Comparison of ENCODE assay signal across 9 cellular contexts in genomic region chr17:82239926-82240505, GRCh38. TPM values are rescaled to one million over a fixed set of nuclear protein-coding genes. Genes with fewer than 3 reads are reported as not detected.
A peak's percentile ranks its signal among the peaks of the same experiment; 100 is the strongest.
DNase-seq lines count a peak whose midpoint lies in the region; ATAC-seq and TF ChIP-seq lines count a peak whose summit lies in the region.
"Had no signal": no experiment of that assay in that cellular context is flagged by ENCODE, and none has a peak within 500 bp of the region (broad histone marks: within the 10 kb centered on the region; RNA-seq: fewer than 3 reads in every experiment).

No MANE protein-coding gene starts in this region.

- peaks cover 7 to 14% (median 13%) of the 10 kb centered on the region in 4 donors for H3K36me3 ChIP-seq in liver (ENCODE audit: control insufficient read depth in 4 of 4, insufficient read depth in 3 of 4, low read depth in 1 of 4, low read length in 3 of 4)
- peaks cover 20% of the 10 kb centered on the region for H3K36me3 ChIP-seq in thoracic aorta

- H3K4me3 ChIP-seq in liver (ENCODE audit: low read depth in 1 of 3, low read length in 3 of 3) (no peak overlapping the region), thoracic aorta (no peak overlapping the region)
- H3K4me3 ChIP-seq: colonic mucosa had no signal

- no peaks in the 10 kb centered on the region for H3K9me3 Mint-ChIP-seq in activated CD8-positive, alpha-beta memory T cell treated with anti-CD3 and anti-CD28 coated beads, Interleukin-2, amount 10 ng/mL, durations not matched to agents 7 days and 5 days (ENCODE audit: low read depth)
- no peaks in the 10 kb centered on the region for H3K9me3 Mint-ChIP-seq in activated T-helper 1 cell treated with anti-CD3 and anti-CD28 coated beads, Interleukin-12 subunit alpha, Interleukin-12 subunit beta, Interleukin-2, Interleukin-4 antibody, amounts not matched to agents 30 ng/mL and 10 ng/mL and 1 ng/mL, durations not matched to agents 14 hours and 24 hours and 36 hours

- peak in 1 of 2 donors; percentile 32 for TF ChIP-seq RAD21 in liver (IDR thresholded peaks at IDR 0.05)

- no peak for TF ChIP-seq CTCF in liver (IDR thresholded peaks at IDR 0.05; ENCODE audit: low read depth, low read length, missing input control)
- no peak for TF ChIP-seq CTCF in thoracic aorta (IDR thresholded peaks at IDR 0.05)

- H3K27ac Mint-ChIP-seq in activated CD8-positive, alpha-beta memory T cell treated with anti-CD3 and anti-CD28 coated beads, Interleukin-2, amount 10 ng/mL, durations not matched to agents 7 days and 5 days = peak overlapping the region; percentile 73
- peak overlapping the region; percentile 81 for H3K27ac Mint-ChIP-seq in activated T-helper 1 cell treated with anti-CD3 and anti-CD28 coated beads, Interleukin-12 subunit alpha, Interleukin-12 subunit beta, Interleukin-2, Interleukin-4 antibody, amounts not matched to agents 30 ng/mL and 10 ng/mL and 1 ng/mL, durations not matched to agents 14 hours and 24 hours and 36 hours

- no peak overlapping the region for H3K9ac ChIP-seq in liver (ENCODE audit: low read depth in 1 of 2, low read length in 2 of 2)

- CTCF ChIA-PET in activated CD8-positive, alpha-beta memory T cell treated with anti-CD3 and anti-CD28 coated beads, Interleukin-2, amount 10 ng/mL, durations not matched to agents 7 days and 5 days (lab: Charles Lee) = interaction anchor here (1.0 to 1.7 kb wide), 2 partner anchors 93 to 210 kb away, joined by 3 to 4 read pairs; partner anchors contain the start of gene SECTM1

- no peak for ATAC-seq in activated CD8-positive, alpha-beta memory T cell treated with anti-CD3 and anti-CD28 coated beads, Interleukin-2, amount 10 ng/mL, durations not matched to agents 7 days and 5 days
- ATAC-seq in thoracic aorta (ENCODE audit: insufficient number of reproducible peaks, low FRiP score, low read depth) (no peak), GM18498 (IDR thresholded peaks at IDR 0.05; ENCODE audit: unreplicated experiment) (no peak), GM21367 (IDR thresholded peaks at IDR 0.05; ENCODE audit: unreplicated experiment) (no peak)

- no peaks in the 10 kb centered on the region for H3K27me3 ChIP-seq in liver (ENCODE audit: control insufficient read depth in 4 of 4, insufficient read depth in 4 of 4, low read length in 3 of 4)
- H3K27me3 ChIP-seq in thoracic aorta (replicated peaks; ENCODE audit: insufficient read depth) = no peaks in the 10 kb centered on the region
- H3K27me3 ChIP-seq: colonic mucosa had no signal

- intact Hi-C loops in activated T-helper 1 cell treated with anti-CD3 and anti-CD28 coated beads, Interleukin-12 subunit alpha, Interleukin-12 subunit beta, Interleukin-2, Interleukin-4 antibody, amounts not matched to agents 30 ng/mL and 10 ng/mL and 1 ng/mL, durations not matched to agents 14 hours and 24 hours and 36 hours (cut with micrococcal nuclease) = loop anchor here (2.0 to 5.0 kb wide), 2 partner anchors 32 to 53 kb away; partner anchors contain the start of gene CSNK1D

- H3K36me3 Mint-ChIP-seq in activated CD8-positive, alpha-beta memory T cell treated with anti-CD3 and anti-CD28 coated beads, Interleukin-2, amount 10 ng/mL, durations not matched to agents 7 days and 5 days = peaks cover 29% of the 10 kb centered on the region
- peaks cover 27% of the 10 kb centered on the region for H3K36me3 Mint-ChIP-seq in activated T-helper 1 cell treated with anti-CD3 and anti-CD28 coated beads, Interleukin-12 subunit alpha, Interleukin-12 subunit beta, Interleukin-2, Interleukin-4 antibody, amounts not matched to agents 30 ng/mL and 10 ng/mL and 1 ng/mL, durations not matched to agents 14 hours and 24 hours and 36 hours (ENCODE audit: low read depth)

- WGBS in liver = 52% methylated on average over 22 of the region's 22 CpGs

- H3K4me3 Mint-ChIP-seq in activated CD8-positive, alpha-beta memory T cell treated with anti-CD3 and anti-CD28 coated beads, Interleukin-2, amount 10 ng/mL, durations not matched to agents 7 days and 5 days = no peak overlapping the region
- no peak overlapping the region for H3K4me3 Mint-ChIP-seq in activated T-helper 1 cell treated with anti-CD3 and anti-CD28 coated beads, Interleukin-12 subunit alpha, Interleukin-12 subunit beta, Interleukin-2, Interleukin-4 antibody, amounts not matched to agents 30 ng/mL and 10 ng/mL and 1 ng/mL, durations not matched to agents 14 hours and 24 hours and 36 hours

- peaks cover 55% of the 10 kb centered on the region for H3K4me1 Mint-ChIP-seq in activated CD8-positive, alpha-beta memory T cell treated with anti-CD3 and anti-CD28 coated beads, Interleukin-2, amount 10 ng/mL, durations not matched to agents 7 days and 5 days
- peaks cover 36% of the 10 kb centered on the region for H3K4me1 Mint-ChIP-seq in activated T-helper 1 cell treated with anti-CD3 and anti-CD28 coated beads, Interleukin-12 subunit alpha, Interleukin-12 subunit beta, Interleukin-2, Interleukin-4 antibody, amounts not matched to agents 30 ng/mL and 10 ng/mL and 1 ng/mL, durations not matched to agents 14 hours and 24 hours and 36 hours (ENCODE audit: low read depth)

- peak overlapping the region; percentile 88 for H3K27ac ChIP-seq in liver (ENCODE audit: low read depth in 1 of 2, low read length in 2 of 2)
- H3K27ac ChIP-seq in thoracic aorta = peak overlapping the region; percentile 59 to 81

- H3K9me3 ChIP-seq in liver (ENCODE audit: control insufficient read depth in 4 of 4, low read length in 3 of 4) (no peaks in the 10 kb centered on the region), thoracic aorta (no peaks in the 10 kb centered on the region)
- H3K9me3 ChIP-seq: colonic mucosa had no signal

- H3K27me3 Mint-ChIP-seq in activated CD8-positive, alpha-beta memory T cell treated with anti-CD3 and anti-CD28 coated beads, Interleukin-2, amount 10 ng/mL, durations not matched to agents 7 days and 5 days = no peaks in the 10 kb centered on the region
- H3K27me3 Mint-ChIP-seq in activated T-helper 1 cell treated with anti-CD3 and anti-CD28 coated beads, Interleukin-12 subunit alpha, Interleukin-12 subunit beta, Interleukin-2, Interleukin-4 antibody, amounts not matched to agents 30 ng/mL and 10 ng/mL and 1 ng/mL, durations not matched to agents 14 hours and 24 hours and 36 hours (ENCODE audit: insufficient read depth) = no peaks in the 10 kb centered on the region

- no peak for DNase-seq in activated CD8-positive, alpha-beta memory T cell treated with anti-CD3 and anti-CD28 coated beads, Interleukin-2, amount 10 ng/mL, durations not matched to agents 7 days and 5 days
- no peak for DNase-seq in activated CD8-positive, alpha-beta memory T cell treated with anti-CD3 and anti-CD28 coated beads for 24 hours
- DNase-seq in activated T-helper 1 cell treated with anti-CD3 and anti-CD28 coated beads, Interleukin-12 subunit alpha, Interleukin-12 subunit beta, Interleukin-2, Interleukin-4 antibody, amounts not matched to agents 30 ng/mL and 10 ng/mL and 1 ng/mL, durations not matched to agents 14 hours and 24 hours and 36 hours (ENCODE audit: low spot score) = no peak
- DNase-seq in thoracic aorta (ENCODE audit: low spot score) (no peak), NOMO-1 treated with DMSO at 0.1 percent for 48 hours (lab: John Stamatoyannopoulos, UW; ENCODE audit: unreplicated experiment) (no peak)
- DNase-seq: colonic mucosa had no signal

- H3K4me1 ChIP-seq in liver (ENCODE audit: control insufficient read depth in 4 of 4, insufficient read depth in 4 of 4, low read length in 3 of 4) (peaks cover 38 to 73% (median 54%) of the 10 kb centered on the region in 4 donors), thoracic aorta (ENCODE audit: control insufficient read depth in 1 of 2, low read depth in 2 of 2) (peaks cover 52 to 70% of the 10 kb centered on the region in 2 donors)

TF ChIP-seq in liver, 16 proteins besides CTCF, POLR2A, EP300 and RAD21 (continues in another document):
- TF ChIP-seq, protein P1, sequence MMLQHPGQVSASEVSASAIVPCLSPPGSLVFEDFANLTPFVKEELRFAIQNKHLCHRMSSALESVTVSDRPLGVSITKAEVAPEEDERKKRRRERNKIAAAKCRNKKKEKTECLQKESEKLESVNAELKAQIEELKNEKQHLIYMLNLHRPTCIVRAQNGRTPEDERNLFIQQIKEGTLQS (IDR thresholded peaks at IDR 0.05) = no peak
- TF ChIP-seq GABPA (IDR thresholded peaks at IDR 0.05 in 1 of 2, conservative IDR thresholded peaks at IDR 0.05 in 1 of 2) = no peak

RNA-seq across cellular contexts. Expression of gene SLC16A3, which starts 11.2 kb away (rescaled TPM):
- 100 to 1,000 TPM; 119 to 148 TPM for total RNA-seq in activated CD8-positive, alpha-beta memory T cell treated with anti-CD3 and anti-CD28 coated beads, Interleukin-2, amount 10 ng/mL, durations not matched to agents 7 days and 5 days
- total RNA-seq in activated T-helper 1 cell treated with anti-CD3 and anti-CD28 coated beads, Interleukin-12 subunit alpha, Interleukin-12 subunit beta, Interleukin-2, Interleukin-4 antibody, amounts not matched to agents 30 ng/mL and 10 ng/mL and 1 ng/mL, durations not matched to agents 14 hours and 24 hours and 36 hours = 111 and 115 TPM in 2 replicates
- 10 to 100 TPM in 1 of 2 donors, 1 to 10 TPM in 1; 9.2 to 10.5 TPM for total RNA-seq in liver
- polyA plus RNA-seq in liver = 1 to 10 TPM; 1.1 to 8.4 TPM
- total RNA-seq in thoracic aorta = 100 to 1,000 TPM in 1 of 2 donors, 10 to 100 TPM in 1; 76.0 to 113 TPM

RNA-seq across cellular contexts. Expression of gene CCDC57, which starts 27.4 kb away (rescaled TPM):
- 10 to 100 TPM; 70.2 to 73.9 TPM for total RNA-seq in activated CD8-positive, alpha-beta memory T cell treated with anti-CD3 and anti-CD28 coated beads, Interleukin-2, amount 10 ng/mL, durations not matched to agents 7 days and 5 days
- total RNA-seq in activated T-helper 1 cell treated with anti-CD3 and anti-CD28 coated beads, Interleukin-12 subunit alpha, Interleukin-12 subunit beta, Interleukin-2, Interleukin-4 antibody, amounts not matched to agents 30 ng/mL and 10 ng/mL and 1 ng/mL, durations not matched to agents 14 hours and 24 hours and 36 hours = 59.5 and 60.8 TPM in 2 replicates
- total RNA-seq in liver = 10 to 100 TPM in 1 of 2 donors, 1 to 10 TPM in 1; 5.4 to 13.6 TPM
- 10 to 100 TPM in 1 of 2 donors, 1 to 10 TPM in 1; 9.8 to 19.1 TPM for polyA plus RNA-seq in liver
- total RNA-seq in thoracic aorta = 10 to 100 TPM; 19.4 to 58.1 TPM

RNA-seq across cellular contexts. Expression of gene CSNK1D, which starts 33.5 kb away (rescaled TPM):
- total RNA-seq in activated CD8-positive, alpha-beta memory T cell treated with anti-CD3 and anti-CD28 coated beads, Interleukin-2, amount 10 ng/mL, durations not matched to agents 7 days and 5 days = 100 to 1,000 TPM; 120 to 139 TPM
- 154 and 161 TPM in 2 replicates for total RNA-seq in activated T-helper 1 cell treated with anti-CD3 and anti-CD28 coated beads, Interleukin-12 subunit alpha, Interleukin-12 subunit beta, Interleukin-2, Interleukin-4 antibody, amounts not matched to agents 30 ng/mL and 10 ng/mL and 1 ng/mL, durations not matched to agents 14 hours and 24 hours and 36 hours
- total RNA-seq in liver (10 to 100 TPM; 22.0 to 49.0 TPM), thoracic aorta (10 to 100 TPM; 69.5 to 71.9 TPM)
- polyA plus RNA-seq in liver = 10 to 100 TPM; 29.0 to 39.3 TPM
